Comparison of ENCODE assay signal across 25 cellular contexts in the genomic region with DNA sequence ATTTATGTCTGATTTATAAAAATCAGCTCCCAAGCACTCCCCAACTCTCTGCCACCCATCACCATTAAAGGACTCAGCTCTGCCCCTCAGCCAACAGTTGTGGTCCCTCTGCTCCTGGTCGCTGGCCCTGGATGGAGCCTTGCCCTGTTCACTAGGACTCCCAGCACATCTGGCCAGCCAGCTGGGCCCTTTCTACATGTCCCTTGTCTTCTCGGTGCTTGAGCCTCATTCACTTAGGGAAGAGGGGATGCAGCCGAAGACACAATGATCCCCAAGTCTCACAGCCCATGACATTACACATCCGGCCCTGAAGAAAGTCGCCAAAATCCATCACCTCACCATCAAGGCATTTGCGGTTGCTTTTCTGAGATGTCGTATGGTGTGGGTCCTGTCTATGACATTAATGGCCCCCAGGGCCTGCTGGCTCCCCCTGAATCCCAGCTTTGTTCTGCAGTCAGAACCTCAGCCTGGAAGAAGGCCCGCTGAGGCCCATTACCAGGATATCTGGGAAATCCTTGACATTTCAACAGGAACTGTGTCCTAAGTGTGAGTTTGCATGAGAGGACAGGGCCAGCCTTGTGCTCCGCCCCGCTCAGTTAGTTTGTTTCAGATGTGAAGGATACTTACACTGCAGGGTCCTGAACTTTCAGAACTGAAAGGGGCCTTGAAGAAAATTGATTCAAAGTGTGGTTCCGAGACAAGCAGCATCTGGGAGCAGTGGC. TPM values are rescaled to one million over a fixed set of nuclear protein-coding genes. Genes with fewer than 3 reads are reported as not detected.
"Had no signal": no experiment of that assay in that cellular context is flagged by ENCODE, and none has a peak within 500 bp of the region (broad histone marks: within the 10 kb centered on the region; RNA-seq: fewer than 3 reads in every experiment).

No MANE protein-coding gene starts in this region.

- H3K9me3 ChIP-seq: colonic mucosa, left lung, SK-N-SH, testis, transverse colon, vagina had no signal

- DNase-seq: activated CD4-positive, alpha-beta T cell treated with anti-CD3 and anti-CD28 coated beads for 4 hours; activated CD4-positive, alpha-beta T cell treated with anti-CD3 and anti-CD28 coated beads, Interleukin-2, amount 50 U/mL, for 4 hours; activated effector memory CD4-positive, alpha-beta T cell treated with Interleukin-2 at 50 U/mL for 16 hours; activated naive CD4-positive, alpha-beta T cell treated with Interleukin-2 at 50 U/mL for 16 hours; anterior cingulate cortex; cerebellar nuclear complex; colonic mucosa; effector CD8-positive, alpha-beta T cell; glutamatergic neuron; hippocampal formation; kidney glomerular epithelial cell; left lung; naive B cell; SK-N-SH; stimulated activated CD4-positive, alpha-beta T cell treated with anti-CD3 and anti-CD28 coated beads, Interleukin-2, amount 100 ng/mL, for 48 hours; stimulated activated naive CD8-positive, alpha-beta T cell treated with anti-CD3 and anti-CD28 coated beads, Interleukin-15, Interleukin-2, amounts not matched to agents 100 U/mL and 50 U/mL, for 24 hours; SW 1271; T-helper 9 cell; testis; transverse colon had no signal

- H3K4me3 Mint-ChIP-seq: activated naive CD8-positive, alpha-beta T cell; naive B cell; T-helper 1 cell treated with Interleukin-12 subunit alpha and Interleukin-12 subunit beta and Interleukin-4 antibody, amounts not matched to agents 30 μg/mL and 1 μg/mL, for 36 hours had no signal

- ATAC-seq: left lung; stimulated activated naive CD8-positive, alpha-beta T cell treated with anti-CD3 and anti-CD28 coated beads, Interleukin-15, Interleukin-2, amounts not matched to agents 100 U/mL and 50 U/mL, for 24 hours had no signal

- H3K27ac Mint-ChIP-seq: activated naive CD8-positive, alpha-beta T cell; naive B cell; T-helper 1 cell treated with Interleukin-12 subunit alpha and Interleukin-12 subunit beta and Interleukin-4 antibody, amounts not matched to agents 30 μg/mL and 1 μg/mL, for 36 hours had no signal

- H3K9ac ChIP-seq: SK-N-SH had no signal

- H3K36me3 Mint-ChIP-seq: activated naive CD8-positive, alpha-beta T cell had no signal

- H3K4me3 ChIP-seq: colonic mucosa, left lung, testis, transverse colon, vagina had no signal

- H3K36me3 ChIP-seq: colonic mucosa, left lung, transverse colon, vagina had no signal

- H3K27me3 ChIP-seq: colonic mucosa, left lung, testis, transverse colon, vagina had no signal

- H3K4me1 ChIP-seq: colonic mucosa, left lung, testis, transverse colon, vagina had no signal

- H3K27ac ChIP-seq: colonic mucosa, left lung, testis, vagina, VCaP had no signal

- H3K4me2 ChIP-seq: SK-N-SH had no signal

- H3K9me3 Mint-ChIP-seq: T-helper 1 cell treated with Interleukin-12 subunit alpha and Interleukin-12 subunit beta and Interleukin-4 antibody, amounts not matched to agents 30 μg/mL and 1 μg/mL, for 36 hours had no signal

RNA-seq across cellular contexts. Expression of a gene that starts 19.1 kb away (rescaled TPM):
- total RNA-seq: bronchial epithelial cell had no signal
